In the genomic region with DNA sequence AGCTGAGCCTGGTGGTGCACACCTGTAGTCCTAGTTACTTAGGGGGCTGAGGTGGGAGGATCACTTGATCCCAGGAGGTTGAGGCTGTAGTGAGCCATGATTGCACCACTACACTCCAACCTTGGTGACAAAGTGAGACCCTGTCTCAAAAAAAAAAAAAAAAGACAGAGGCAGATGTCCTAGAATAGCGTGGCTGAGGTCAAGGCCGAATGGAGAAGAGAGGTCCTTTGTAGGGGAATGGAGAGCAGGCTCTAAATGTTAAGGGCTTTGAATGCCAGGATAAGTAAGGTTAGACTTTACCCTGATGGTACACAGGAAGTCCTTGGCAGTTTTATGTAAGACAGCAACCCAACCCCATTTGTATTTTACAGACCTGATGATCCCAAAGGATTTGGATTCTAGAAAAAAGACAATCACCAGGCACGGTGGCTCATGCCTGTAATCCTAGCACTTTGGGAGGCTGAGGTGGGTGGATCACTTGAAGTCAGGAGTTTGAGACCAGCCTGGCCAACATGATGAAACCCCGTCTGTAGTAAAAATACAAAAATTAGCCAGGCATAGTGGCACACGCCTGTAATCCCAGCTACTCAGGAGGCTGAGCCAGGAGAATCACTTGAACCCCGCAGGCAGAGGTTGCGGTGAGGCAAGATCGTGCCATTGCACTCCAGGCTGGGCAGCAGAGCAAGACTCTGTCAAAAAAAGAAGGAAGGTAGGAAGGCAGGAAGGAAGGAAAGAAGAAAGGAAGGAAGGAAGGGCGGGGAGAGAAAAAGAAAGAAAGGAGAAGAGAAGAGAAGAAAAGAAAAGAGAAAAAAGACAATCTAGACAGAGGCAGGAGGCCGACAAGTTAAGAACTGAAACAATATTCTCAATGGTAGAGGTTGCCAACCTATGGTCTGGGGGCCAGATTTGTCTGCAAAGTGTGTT, we compare ENCODE assay signal across 15 cellular contexts. TPM values are rescaled to one million over a fixed set of nuclear protein-coding genes. Genes with fewer than 3 reads are reported as not detected.
DNase-seq lines count a peak whose midpoint lies in the region; ATAC-seq and TF ChIP-seq lines count a peak whose summit lies in the region.
"Had no signal": no experiment of that assay in that cellular context is flagged by ENCODE, and none has a peak within 500 bp of the region (broad histone marks: within the 10 kb centered on the region; RNA-seq: fewer than 3 reads in every experiment).

No MANE protein-coding gene starts in this region.

- DNase-seq in CD4-positive, alpha-beta T cell, result no peak
- DNase-seq in H9 (no peak), NOMO-1 treated with dmso at 0.1 percent for 144 hours (lab: John Stamatoyannopoulos, UW; ENCODE audit: unreplicated experiment) (no peak), coronary artery (ENCODE audit: low spot score) (no peak)
- no peak for DNase-seq in activated CD8-positive, alpha-beta T cell treated with anti-CD3 and anti-CD28 coated beads, Interleukin-2, amount 10 ng/mL, durations not matched to agents 7 days and 5 days
- DNase-seq in natural killer cell treated with Interleukin-12 subunit alpha and Interleukin-12 subunit beta and Interleukin-15 and Interleukin-18, amount 100 ng/mL, for 72 hours (ENCODE audit: low spot score), result no peak
- DNase-seq: GF-D8; IMR-90; NCI-H2171 treated with DMSO at 0.1 percent for 48 hours; right cardiac atrium; stimulated activated CD4-positive, alpha-beta T cell treated with anti-CD3 and anti-CD28 coated beads, Interleukin-4, amount 100 ng/mL, for 1 hour; uterus had no signal

- peak overlapping the region; percentile 81 for H3K27ac Mint-ChIP-seq in CD4-positive, alpha-beta T cell
- peak overlapping the region in 1 of 3 experiments; percentile 91; a peak in 2 of 7 replicates for H3K27ac Mint-ChIP-seq in H9
- peak overlapping the region; percentile 65 for H3K27ac Mint-ChIP-seq in activated CD8-positive, alpha-beta T cell treated with anti-CD3 and anti-CD28 coated beads, Interleukin-2, amount 10 ng/mL, durations not matched to agents 7 days and 5 days
- peak overlapping the region in 1 of 2 donors; percentile 60 for H3K27ac Mint-ChIP-seq in natural killer cell treated with Interleukin-12 subunit alpha and Interleukin-12 subunit beta and Interleukin-15 and Interleukin-18, amount 100 ng/mL, for 72 hours

- H3K27ac ChIP-seq in CD4-positive, alpha-beta T cell (ENCODE audit: low read depth, low read length), result no peak overlapping the region
- H3K27ac ChIP-seq in H9 (ENCODE audit: insufficient read length, low read depth, low read length), result no peak overlapping the region
- H3K27ac ChIP-seq in coronary artery, result no peak overlapping the region
- H3K27ac ChIP-seq: uterus had no signal

- H3K9me3 Mint-ChIP-seq in CD4-positive, alpha-beta T cell, result no peaks in the 10 kb centered on the region
- no peaks in the 10 kb centered on the region for H3K9me3 Mint-ChIP-seq in H9
- H3K9me3 Mint-ChIP-seq in activated CD8-positive, alpha-beta T cell treated with anti-CD3 and anti-CD28 coated beads, Interleukin-2, amount 10 ng/mL, durations not matched to agents 7 days and 5 days (ENCODE audit: insufficient read depth), result no peaks in the 10 kb centered on the region
- no peaks in the 10 kb centered on the region for H3K9me3 Mint-ChIP-seq in natural killer cell treated with Interleukin-12 subunit alpha and Interleukin-12 subunit beta and Interleukin-15 and Interleukin-18, amount 100 ng/mL, for 72 hours

- POLR2A ChIA-PET in CD4-positive, alpha-beta T cell (lab: Charles Lee), result no interaction called here
- POLR2A ChIA-PET in activated CD8-positive, alpha-beta T cell treated with anti-CD3 and anti-CD28 coated beads, Interleukin-2, amount 10 ng/mL, durations not matched to agents 7 days and 5 days (lab: Charles Lee), result no interaction called here

- intact Hi-C loops in CD4-positive, alpha-beta T cell (cut with DNase I, micrococcal nuclease), result loop anchor here (5.0 kb wide), 1 partner anchor 202 kb away; the partner anchor contains the start of genes APOBR (in 2 of the 2) and CLN3 (in 2 of the 2)

- H4K5ac ChIP-seq in H9 (ENCODE audit: insufficient read length, low read depth, low read length), result no peak overlapping the region

- H3K79me2 ChIP-seq in H9 (ENCODE audit: insufficient read depth, low read length), result peaks cover 14% of the 10 kb centered on the region; the same call in 1 of the 2 replicates

- no peak overlapping the region for H3K56ac ChIP-seq in H9 (ENCODE audit: insufficient read length, low read depth, low read length)

- H2BK15ac ChIP-seq in H9 (ENCODE audit: low read depth, low read length), result no peak overlapping the region

- CTCF ChIA-PET in CD4-positive, alpha-beta T cell (lab: Charles Lee), result interaction anchor here (1.4 kb wide), 1 partner anchor 13 kb away, joined by 5 read pairs; no protein-coding TSS in a partner anchor
- CTCF ChIA-PET in activated CD8-positive, alpha-beta T cell treated with anti-CD3 and anti-CD28 coated beads, Interleukin-2, amount 10 ng/mL, durations not matched to agents 7 days and 5 days (lab: Charles Lee), result interaction anchor here (1.2 to 5.3 kb wide), 2 partner anchors 27 to 36 kb away, joined by 3 to 33 read pairs; no protein-coding TSS in a partner anchor

- no peak overlapping the region for H3K23ac ChIP-seq in H9 (ENCODE audit: insufficient read length, low read depth, low read length)

- H4K20me1 ChIP-seq in H9 (ENCODE audit: control insufficient read depth, insufficient read depth, insufficient read length), result no peaks in the 10 kb centered on the region

- no peak overlapping the region for H3K4me3 ChIP-seq in coronary artery
- H3K4me3 ChIP-seq: uterus had no signal

- no peak overlapping the region for H4K91ac ChIP-seq in H9 (ENCODE audit: insufficient read length, low read depth, low read length)

- no peaks in the 10 kb centered on the region for H3K9me3 ChIP-seq in CD4-positive, alpha-beta T cell (ENCODE audit: control insufficient read depth, low read length)
- H3K9me3 ChIP-seq in H9 (ENCODE audit: control insufficient read depth, low read depth, low read length), result no peaks in the 10 kb centered on the region
- H3K9me3 ChIP-seq: uterus had no signal

- H3T11ph ChIP-seq in H9 (ENCODE audit: low read length), result no peak overlapping the region

- H2BK5ac ChIP-seq in H9 (ENCODE audit: insufficient read length, low read length), result no peak overlapping the region

- no peak for TF ChIP-seq CTCF in CD4-positive, alpha-beta T cell (IDR thresholded peaks at IDR 0.05)
- TF ChIP-seq CTCF in H9 (conservative IDR thresholded peaks at IDR 0.05) (no peak), coronary artery (IDR thresholded peaks at IDR 0.05) (no peak)

- H3K4ac ChIP-seq in H9 (ENCODE audit: low read depth, low read length), result no peak overlapping the region

- peaks cover 8% of the 10 kb centered on the region for H3K79me1 ChIP-seq in H9 (ENCODE audit: insufficient read depth, low read depth, low read length, poor library complexity, severe bottlenecking)

- no peak overlapping the region for H2AK5ac ChIP-seq in H9 (ENCODE audit: insufficient read length, low read length)

- no peak overlapping the region for H2AFZ ChIP-seq in H9 (ENCODE audit: low read length)

- WGBS in H9 (ENCODE audit: extremely low coverage, insufficient read length, low lambda C conversion rate), result no CpG with 5 or more reads among the region's 10 CpGs

- H3K4me2 ChIP-seq in H9 (ENCODE audit: insufficient read depth, insufficient read length, low read length), result peak overlapping the region; percentile 25

- H3K18ac ChIP-seq in H9 (ENCODE audit: insufficient read length, low read depth, low read length), result no peak overlapping the region

- no peak overlapping the region for H3K14ac ChIP-seq in H9 (ENCODE audit: insufficient read depth, low read length)

- no peak overlapping the region for H4K8ac ChIP-seq in H9 (replicated peaks; ENCODE audit: insufficient read length, low read depth, low read length)

- peak overlapping the region; percentile 85 for H3K4me3 Mint-ChIP-seq in CD4-positive, alpha-beta T cell
- H3K4me3 Mint-ChIP-seq in H9, result peak overlapping the region; percentile 85 to 97
- H3K4me3 Mint-ChIP-seq in activated CD8-positive, alpha-beta T cell treated with anti-CD3 and anti-CD28 coated beads, Interleukin-2, amount 10 ng/mL, durations not matched to agents 7 days and 5 days, result peak overlapping the region; percentile 20
- H3K4me3 Mint-ChIP-seq in natural killer cell treated with Interleukin-12 subunit alpha and Interleukin-12 subunit beta and Interleukin-15 and Interleukin-18, amount 100 ng/mL, for 72 hours, result peak overlapping the region; percentile 39

- H3K27me3 Mint-ChIP-seq in CD4-positive, alpha-beta T cell, result no peaks in the 10 kb centered on the region
- H3K27me3 Mint-ChIP-seq in H9 (ENCODE audit: low read depth), result no peaks in the 10 kb centered on the region; the same call in 1 of the 2 replicates
- H3K27me3 Mint-ChIP-seq in activated CD8-positive, alpha-beta T cell treated with anti-CD3 and anti-CD28 coated beads, Interleukin-2, amount 10 ng/mL, durations not matched to agents 7 days and 5 days (ENCODE audit: low read depth), result peaks cover 5% of the 10 kb centered on the region
- H3K27me3 Mint-ChIP-seq in natural killer cell treated with Interleukin-12 subunit alpha and Interleukin-12 subunit beta and Interleukin-15 and Interleukin-18, amount 100 ng/mL, for 72 hours, result no peaks in the 10 kb centered on the region

- H2BK20ac ChIP-seq in H9 (ENCODE audit: low read depth, low read length, poor library complexity, severe bottlenecking), result no peak overlapping the region

- no peaks in the 10 kb centered on the region; the same call in 1 of the 2 replicates for H3K4me1 ChIP-seq in H9 (ENCODE audit: insufficient read depth, low read length)

- H3K36me3 Mint-ChIP-seq in CD4-positive, alpha-beta T cell (ENCODE audit: low read depth), result peaks cover 4% of the 10 kb centered on the region
- H3K36me3 Mint-ChIP-seq in H9 (ENCODE audit: insufficient read depth in 1 of 3, low read depth in 3 of 3), result peaks cover 22 to 25% (median 24%) of the 10 kb centered on the region in 3 experiments
- peaks cover 4% of the 10 kb centered on the region for H3K36me3 Mint-ChIP-seq in activated CD8-positive, alpha-beta T cell treated with anti-CD3 and anti-CD28 coated beads, Interleukin-2, amount 10 ng/mL, durations not matched to agents 7 days and 5 days (ENCODE audit: low read depth)
- no peaks in the 10 kb centered on the region for H3K36me3 Mint-ChIP-seq in natural killer cell treated with Interleukin-12 subunit alpha and Interleukin-12 subunit beta and Interleukin-15 and Interleukin-18, amount 100 ng/mL, for 72 hours
- H3K36me3 Mint-ChIP-seq: CD14-positive monocyte had no signal

- ATAC-seq in CD4-positive, alpha-beta T cell (ENCODE audit: poor library complexity), result no peak
- ATAC-seq in activated CD8-positive, alpha-beta T cell treated with anti-CD3 and anti-CD28 coated beads, Interleukin-2, amount 10 ng/mL, durations not matched to agents 7 days and 5 days, result no peak
- ATAC-seq in natural killer cell treated with Interleukin-12 subunit alpha and Interleukin-12 subunit beta and Interleukin-15 and Interleukin-18, amount 100 ng/mL, for 72 hours, result no peak
- no peak for ATAC-seq in HG02610 (IDR thresholded peaks at IDR 0.05; ENCODE audit: unreplicated experiment)
- ATAC-seq: activated CD4-positive, CD25-positive, alpha-beta regulatory T cell treated with anti-CD3 and anti-CD28 coated beads, Interleukin-2, amount 50 U/mL, for 24 hours; right cardiac atrium had no signal

- no peaks in the 10 kb centered on the region for H3K27me3 ChIP-seq in CD4-positive, alpha-beta T cell (ENCODE audit: control insufficient read depth, insufficient read depth, low read length)
- H3K27me3 ChIP-seq in H9 (ENCODE audit: insufficient read depth, low read length), result no peaks in the 10 kb centered on the region
- H3K27me3 ChIP-seq: uterus had no signal

- H3K9ac ChIP-seq in H9 (ENCODE audit: extremely low read depth, insufficient read length, low read length), result no peak overlapping the region

- no peak overlapping the region for H2BK12ac ChIP-seq in H9 (ENCODE audit: insufficient read length, low read depth, low read length)

- no peak overlapping the region for H2BK120ac ChIP-seq in H9 (ENCODE audit: low read depth, low read length, poor library complexity, severe bottlenecking)

- peaks cover 16% of the 10 kb centered on the region for H3K23me2 ChIP-seq in H9 (ENCODE audit: insufficient read length, low read depth, low read length, poor library complexity, severe bottlenecking)

- H3K4me1 Mint-ChIP-seq in CD4-positive, alpha-beta T cell (ENCODE audit: low read depth), result peaks cover 56% of the 10 kb centered on the region
- peaks cover 27 to 30% of the 10 kb centered on the region in 2 experiments for H3K4me1 Mint-ChIP-seq in H9
- peaks cover 52% of the 10 kb centered on the region for H3K4me1 Mint-ChIP-seq in activated CD8-positive, alpha-beta T cell treated with anti-CD3 and anti-CD28 coated beads, Interleukin-2, amount 10 ng/mL, durations not matched to agents 7 days and 5 days (ENCODE audit: low read depth)
- peaks cover 38 to 43% of the 10 kb centered on the region in 2 donors for H3K4me1 Mint-ChIP-seq in natural killer cell treated with Interleukin-12 subunit alpha and Interleukin-12 subunit beta and Interleukin-15 and Interleukin-18, amount 100 ng/mL, for 72 hours (ENCODE audit: low read depth in 2 of 2)

RNA-seq across cellular contexts. Expression of gene SBK1, which starts 2.1 kb away (rescaled TPM):
- total RNA-seq in CD4-positive, alpha-beta T cell, result 10 to 100 TPM; 13.0 to 13.5 TPM
- 65.5 and 69.7 TPM in 2 replicates for total RNA-seq in H9 (2021)
- 10 to 100 TPM; 10.0 to 10.7 TPM for total RNA-seq in activated CD8-positive, alpha-beta T cell treated with anti-CD3 and anti-CD28 coated beads, Interleukin-2, amount 10 ng/mL, durations not matched to agents 7 days and 5 days
- 1 to 10 TPM; 1.1 TPM for total RNA-seq in natural killer cell treated with Interleukin-12 subunit alpha and Interleukin-12 subunit beta and Interleukin-15 and Interleukin-18, amount 100 ng/mL, for 72 hours

Comparison
In these comparisons a context has a peak if more than half of its experiments do, and no peak if none do; other contexts are left out.
1. H3K4me3 Mint-ChIP-seq: peak in every context shown above with its lines; median percentile 91 in H9; 85 in CD4-positive, alpha-beta T cell; 39 in natural killer cell treated with Interleukin-12 subunit alpha and Interleukin-12 subunit beta and Interleukin-15 and Interleukin-18, amount 100 ng/mL, for 72 hours; 20 in activated CD8-positive, alpha-beta T cell treated with anti-CD3 and anti-CD28 coated beads, Interleukin-2, amount 10 ng/mL, durations not matched to agents 7 days and 5 days.
2. RNA of gene SBK1, which starts 2.1 kb away (total RNA-seq): 65.5 to 69.7 TPM in H9, 13.0 to 13.5 TPM in CD4-positive, alpha-beta T cell and 10.0 to 10.7 TPM in activated CD8-positive, alpha-beta T cell treated with anti-CD3 and anti-CD28 coated beads, Interleukin-2, amount 10 ng/mL, durations not matched to agents 7 days and 5 days; 1.1 TPM in natural killer cell treated with Interleukin-12 subunit alpha and Interleukin-12 subunit beta and Interleukin-15 and Interleukin-18, amount 100 ng/mL, for 72 hours; every median in the first group is over 4 times any median in the second.